In the genomic region with DNA sequence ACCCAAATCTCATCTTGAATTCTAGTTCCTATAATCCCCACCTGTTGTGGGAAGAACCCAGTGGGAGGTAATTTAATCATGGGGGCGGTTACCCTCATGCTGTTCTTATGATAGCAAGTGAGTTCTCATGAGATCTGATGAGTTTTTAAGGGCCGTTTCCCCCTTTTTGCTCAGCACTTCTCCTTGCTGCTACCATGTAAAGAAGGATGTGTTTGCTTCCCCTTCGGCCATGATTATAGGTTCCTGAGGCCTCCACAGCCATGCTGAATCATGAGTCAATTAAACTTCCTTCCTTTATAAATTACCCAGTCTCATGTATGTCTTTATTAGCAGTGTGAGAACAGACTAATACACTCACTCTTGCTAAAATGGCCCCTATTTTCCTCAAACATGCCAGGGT, we compare ENCODE assay signal across 34 cellular contexts.
"Had no signal": no experiment of that assay in that cellular context is flagged by ENCODE, and none has a peak within 500 bp of the region (broad histone marks: within the 10 kb centered on the region; RNA-seq: fewer than 3 reads in every experiment).

No MANE protein-coding gene starts in this region.

- ATAC-seq: activated T-cell treated with anti-CD3 and anti-CD28 coated beads, Interleukin-2, amount 50 U/mL, for 72 hours; activated T-helper 17 cell treated with anti-CD3 and anti-CD28 coated beads, Interleukin-2, amount 50 U/mL, for 72 hours; effector memory CD8-positive, alpha-beta T cell; esophagus mucosa; WTC11 had no signal

- H3K36me3 ChIP-seq: brain microvascular endothelial cell had no signal

- H3K27me3 ChIP-seq: brain microvascular endothelial cell had no signal

- H3K4me3 ChIP-seq: coronary artery had no signal

- H3K4me3 Mint-ChIP-seq: activated CD4-positive, alpha-beta memory T cell treated with anti-CD3 and anti-CD28 coated beads, Interleukin-2, amount 10 ng/mL, durations not matched to agents 7 days and 5 days; activated CD4-positive, alpha-beta T cell treated with anti-CD3 and anti-CD28 coated beads, Interleukin-2, amount 10 ng/mL, durations not matched to agents 7 days and 5 days; activated naive CD8-positive, alpha-beta T cell; activated T-cell treated with anti-CD3 and anti-CD28 coated beads, Interleukin-2, amount 50 U/mL, for 24 hours; activated T-cell treated with anti-CD3 and anti-CD28 coated beads, Interleukin-2, amount 50 U/mL, for 72 hours; activated T-helper 17 cell treated with anti-CD3 and anti-CD28 coated beads, Interleukin-2, amount 50 U/mL, for 72 hours; central memory CD8-positive, alpha-beta T cell; effector memory CD8-positive, alpha-beta T cell; T-helper 1 cell treated with Interleukin-12 subunit alpha and Interleukin-12 subunit beta and Interleukin-4 antibody, amounts not matched to agents 30 μg/mL and 1 μg/mL, for 36 hours; WTC11 had no signal

- H3K4me1 Mint-ChIP-seq: activated CD4-positive, alpha-beta memory T cell treated with anti-CD3 and anti-CD28 coated beads, Interleukin-2, amount 10 ng/mL, durations not matched to agents 7 days and 5 days; activated CD4-positive, alpha-beta T cell treated with anti-CD3 and anti-CD28 coated beads, Interleukin-2, amount 10 ng/mL, durations not matched to agents 7 days and 5 days; activated T-helper 17 cell treated with anti-CD3 and anti-CD28 coated beads, Interleukin-2, amount 50 U/mL, for 72 hours; central memory CD8-positive, alpha-beta T cell had no signal

- FAIRE-seq: astrocyte, bronchial epithelial cell, endometrium, frontal cortex had no signal

- H3K36me3 Mint-ChIP-seq: activated naive CD8-positive, alpha-beta T cell had no signal

- DNase-seq: activated CD4-positive, alpha-beta memory T cell treated with anti-CD3 and anti-CD28 coated beads, Interleukin-2, amount 10 ng/mL, durations not matched to agents 7 days and 5 days; activated CD4-positive, alpha-beta T cell treated with anti-CD3 and anti-CD28 coated beads for 1 hour; activated CD4-positive, alpha-beta T cell treated with anti-CD3 and anti-CD28 coated beads for 4 hours; activated CD4-positive, alpha-beta T cell treated with anti-CD3 and anti-CD28 coated beads, Interleukin-2, amount 10 ng/mL, durations not matched to agents 7 days and 5 days; activated CD4-positive, alpha-beta T cell treated with anti-CD3 and anti-CD28 coated beads, Interleukin-2, amount 50 U/mL, for 4 hours; activated CD8-positive, alpha-beta memory T cell treated with anti-CD3 and anti-CD28 coated beads, Interleukin-2, amount 50 U/mL, for 48 hours; activated effector memory CD4-positive, alpha-beta T cell treated with Interleukin-2 at 50 U/mL for 16 hours; activated gamma-delta T cell treated with Interleukin-2 at 50 U/mL for 16 hours; activated naive CD4-positive, alpha-beta T cell treated with anti-CD3 and anti-CD28 coated beads, Interleukin-2, amount 50 U/mL, for 16 hours; activated naive CD4-positive, alpha-beta T cell treated with Interleukin-2 at 50 U/mL for 16 hours; activated T-cell treated with anti-CD3 and anti-CD28 coated beads for 4 hours; activated T-cell treated with anti-CD3 and anti-CD28 coated beads, Interleukin-2, amount 50 U/mL, for 24 hours; activated T-cell treated with anti-CD3 and anti-CD28 coated beads, Interleukin-2, amount 50 U/mL, for 72 hours; amniotic stem cell; anterior cingulate cortex; brain microvascular endothelial cell; dermis blood vessel endothelial cell; effector CD4-positive, alpha-beta T cell; effector memory CD8-positive, alpha-beta T cell; head of caudate nucleus; hippocampal formation; T-helper 9 cell had no signal

- H3K27ac Mint-ChIP-seq: activated CD4-positive, alpha-beta memory T cell treated with anti-CD3 and anti-CD28 coated beads, Interleukin-2, amount 10 ng/mL, durations not matched to agents 7 days and 5 days; activated CD4-positive, alpha-beta T cell treated with anti-CD3 and anti-CD28 coated beads, Interleukin-2, amount 10 ng/mL, durations not matched to agents 7 days and 5 days; activated naive CD8-positive, alpha-beta T cell; activated T-cell treated with anti-CD3 and anti-CD28 coated beads, Interleukin-2, amount 50 U/mL, for 24 hours; activated T-cell treated with anti-CD3 and anti-CD28 coated beads, Interleukin-2, amount 50 U/mL, for 72 hours; activated T-helper 17 cell treated with anti-CD3 and anti-CD28 coated beads, Interleukin-2, amount 50 U/mL, for 72 hours; effector memory CD8-positive, alpha-beta T cell; T-helper 1 cell treated with Interleukin-12 subunit alpha and Interleukin-12 subunit beta and Interleukin-4 antibody, amounts not matched to agents 30 μg/mL and 1 μg/mL, for 36 hours; WTC11 had no signal

- H3K27me3 Mint-ChIP-seq: activated CD4-positive, alpha-beta memory T cell treated with anti-CD3 and anti-CD28 coated beads, Interleukin-2, amount 10 ng/mL, durations not matched to agents 7 days and 5 days; activated CD4-positive, alpha-beta T cell treated with anti-CD3 and anti-CD28 coated beads, Interleukin-2, amount 10 ng/mL, durations not matched to agents 7 days and 5 days; activated T-cell treated with anti-CD3 and anti-CD28 coated beads, Interleukin-2, amount 50 U/mL, for 24 hours; activated T-helper 17 cell treated with anti-CD3 and anti-CD28 coated beads, Interleukin-2, amount 50 U/mL, for 72 hours; central memory CD8-positive, alpha-beta T cell; effector memory CD8-positive, alpha-beta T cell had no signal

- H3K27ac ChIP-seq: brain microvascular endothelial cell, coronary artery, VCaP had no signal

- H3K9me3 Mint-ChIP-seq: activated CD4-positive, alpha-beta T cell treated with anti-CD3 and anti-CD28 coated beads, Interleukin-2, amount 10 ng/mL, durations not matched to agents 7 days and 5 days; T-helper 1 cell treated with Interleukin-12 subunit alpha and Interleukin-12 subunit beta and Interleukin-4 antibody, amounts not matched to agents 30 μg/mL and 1 μg/mL, for 36 hours had no signal
